Comparison of ENCODE assay signal across 18 cellular contexts in the genomic region with DNA sequence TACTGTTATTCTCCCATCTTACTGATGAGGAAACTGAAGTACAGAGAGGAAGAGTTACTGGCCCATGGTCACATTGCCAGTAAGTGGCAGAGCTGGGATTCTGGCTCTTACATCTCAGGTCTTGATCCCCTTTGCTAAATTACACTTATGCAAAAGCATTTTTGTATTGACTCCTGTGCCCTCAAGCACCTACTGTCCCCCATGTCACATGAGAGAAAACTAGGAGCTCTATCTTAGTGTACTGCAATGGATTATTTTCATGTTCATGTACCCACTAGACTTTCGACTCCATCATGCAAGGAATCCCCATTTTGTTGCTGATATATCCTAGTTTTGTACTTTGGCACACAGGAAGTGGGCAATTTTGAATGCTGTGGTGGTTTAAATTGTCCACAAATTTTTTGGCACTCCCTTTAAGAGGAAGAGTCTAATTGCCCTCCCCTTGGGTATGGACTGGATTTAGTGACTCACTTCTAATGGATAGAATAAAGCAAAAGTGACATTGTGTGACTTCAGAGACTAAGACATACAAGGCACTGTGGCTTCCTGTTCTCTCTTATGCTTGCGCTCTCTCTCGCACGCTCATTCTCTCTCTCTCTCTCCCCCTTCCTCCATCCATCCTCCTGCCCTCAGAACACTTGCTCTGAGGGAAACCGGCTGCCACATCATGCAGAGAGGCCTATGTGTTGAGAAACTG. TPM values are rescaled to one million over a fixed set of nuclear protein-coding genes. Genes with fewer than 3 reads are reported as not detected.
DNase-seq lines count a peak whose midpoint lies in the region; ATAC-seq, FAIRE-seq and TF ChIP-seq lines count a peak whose summit lies in the region.
"Had no signal": no experiment of that assay in that cellular context is flagged by ENCODE, and none has a peak within 500 bp of the region (broad histone marks: within the 10 kb centered on the region; RNA-seq: fewer than 3 reads in every experiment).

No MANE protein-coding gene starts in this region.

- H3K4me1 Mint-ChIP-seq in activated CD4-positive, alpha-beta T cell treated with anti-CD3 and anti-CD28 coated beads, Interleukin-2, amount 10 ng/mL, durations not matched to agents 7 days and 5 days = peaks cover 35% of the 10 kb centered on the region

- peaks cover 13% of the 10 kb centered on the region for H3K9me3 Mint-ChIP-seq in activated CD4-positive, alpha-beta T cell treated with anti-CD3 and anti-CD28 coated beads, Interleukin-2, amount 10 ng/mL, durations not matched to agents 7 days and 5 days

- FAIRE-seq in small intestine (lab: Jason Lieb, UNC) = no peak
- FAIRE-seq: D721Med, TTC549 had no signal

- H3K9me3 ChIP-seq in small intestine (ENCODE audit: control insufficient read depth, low read depth) (no peaks in the 10 kb centered on the region), heart right ventricle (no peaks in the 10 kb centered on the region)
- H3K9me3 ChIP-seq: SJCRH30 had no signal

- H3K4me3 ChIP-seq in small intestine (ENCODE audit: low read depth in 1 of 2, low read length in 2 of 2) (no peak overlapping the region), heart right ventricle (no peak overlapping the region)
- H3K4me3 ChIP-seq: SJCRH30 had no signal

- peak; percentile 9 for DNase-seq in activated CD4-positive, alpha-beta T cell treated with anti-CD3 and anti-CD28 coated beads, Interleukin-2, amount 10 ng/mL, durations not matched to agents 7 days and 5 days
- no peak for DNase-seq in activated CD4-positive, alpha-beta T cell treated with anti-CD3 and anti-CD28 coated beads for 1 hour
- DNase-seq in MV-4-11 (lab: John Stamatoyannopoulos, UW) = peak; percentile 58
- DNase-seq in activated naive CD4-positive, alpha-beta T cell treated with anti-CD3 and anti-CD28 coated beads, Interleukin-2, amount 50 U/mL, for 16 hours = peak; percentile 12
- peak; percentile 11 for DNase-seq in small intestine
- no peak for DNase-seq in heart right ventricle
- no peak for DNase-seq in COLO829 (ENCODE audit: low spot score)
- DNase-seq in activated effector memory CD4-positive, alpha-beta T cell treated with anti-CD3 and anti-CD28 coated beads, Interleukin-2, amount 50 U/mL, for 16 hours = no peak
- DNase-seq: ACHN, amygdala, foreskin fibroblast, NCI-H1436, NCI-H226, SJCRH30 had no signal

- TF ChIP-seq CTCF in heart right ventricle (IDR thresholded peaks at IDR 0.05) = no peak

- no peak overlapping the region for H3K4me3 Mint-ChIP-seq in activated CD4-positive, alpha-beta T cell treated with anti-CD3 and anti-CD28 coated beads, Interleukin-2, amount 10 ng/mL, durations not matched to agents 7 days and 5 days

- H3K27ac ChIP-seq in small intestine (ENCODE audit: low read depth in 1 of 2, low read length in 1 of 2) (no peak overlapping the region), heart right ventricle (no peak overlapping the region)
- H3K27ac ChIP-seq: parathyroid adenoma, SJCRH30 had no signal

- CTCF ChIA-PET in activated CD4-positive, alpha-beta T cell treated with anti-CD3 and anti-CD28 coated beads, Interleukin-2, amount 10 ng/mL, durations not matched to agents 7 days and 5 days (lab: Charles Lee) = interaction anchor here (5.5 kb wide), 1 partner anchor 8 kb away, joined by 22 read pairs; no protein-coding TSS in a partner anchor

- peaks cover 4% of the 10 kb centered on the region for H3K27me3 Mint-ChIP-seq in activated CD4-positive, alpha-beta T cell treated with anti-CD3 and anti-CD28 coated beads, Interleukin-2, amount 10 ng/mL, durations not matched to agents 7 days and 5 days

- POLR2A ChIA-PET in activated CD4-positive, alpha-beta T cell treated with anti-CD3 and anti-CD28 coated beads, Interleukin-2, amount 10 ng/mL, durations not matched to agents 7 days and 5 days (lab: Charles Lee) = no interaction called here

- no peak for ATAC-seq in heart right ventricle
- ATAC-seq: left lobe of liver had no signal

- no peaks in the 10 kb centered on the region for H3K27me3 ChIP-seq in small intestine (ENCODE audit: control insufficient read depth in 2 of 2, insufficient read depth in 2 of 2, low read length in 2 of 2)
- no peaks in the 10 kb centered on the region for H3K27me3 ChIP-seq in heart right ventricle
- H3K27me3 ChIP-seq: SJCRH30 had no signal

- peaks cover 0 to 3% of the 10 kb centered on the region in 2 donors for H3K4me1 ChIP-seq in small intestine (ENCODE audit: control insufficient read depth in 2 of 2, insufficient read depth in 1 of 2, low read depth in 1 of 2, low read length in 1 of 2)
- H3K4me1 ChIP-seq in heart right ventricle = peaks cover 0 to 22% (median 0%) of the 10 kb centered on the region in 9 donors
- H3K4me1 ChIP-seq: parathyroid adenoma, SJCRH30 had no signal

- H3K36me3 ChIP-seq in small intestine (ENCODE audit: control insufficient read depth in 2 of 2, insufficient read depth in 2 of 2, low read length in 2 of 2) (no peaks in the 10 kb centered on the region), heart right ventricle (peaks cover 0 to 9% (median 0%) of the 10 kb centered on the region in 9 donors)
- H3K36me3 ChIP-seq: SJCRH30 had no signal

- H3K36me3 Mint-ChIP-seq in activated CD4-positive, alpha-beta T cell treated with anti-CD3 and anti-CD28 coated beads, Interleukin-2, amount 10 ng/mL, durations not matched to agents 7 days and 5 days (ENCODE audit: low read depth) = peaks cover 19% of the 10 kb centered on the region

- 87 to 92% (median 90%) methylated on average over 5 of the region's 5 CpGs for WGBS in small intestine, 3 donors
- 95 to 98% methylated on average over 5 of the region's 5 CpGs for WGBS in heart right ventricle, 2 donors

- peak overlapping the region; percentile 72 for H3K27ac Mint-ChIP-seq in activated CD4-positive, alpha-beta T cell treated with anti-CD3 and anti-CD28 coated beads, Interleukin-2, amount 10 ng/mL, durations not matched to agents 7 days and 5 days

- intact Hi-C loops in heart right ventricle (cut with DNase I) = no loop called here

RNA-seq across cellular contexts. Expression of a gene that starts 43.5 kb away (rescaled TPM):
- total RNA-seq in activated CD4-positive, alpha-beta T cell treated with anti-CD3 and anti-CD28 coated beads, Interleukin-2, amount 10 ng/mL, durations not matched to agents 7 days and 5 days = 100 to 1,000 TPM; 198 to 212 TPM
- polyA plus RNA-seq in small intestine (10 to 100 TPM; 29.4 to 33.3 (median 31.9) TPM), heart right ventricle (10 to 100 TPM; 20.1 to 38.5 TPM)
- 100 to 1,000 TPM in 3 of 10 donors, 10 to 100 TPM in 7; 73.4 to 122 (median 84.4) TPM for total RNA-seq in heart right ventricle

Comparison
In these comparisons a context has a peak if more than half of its experiments do, and no peak if none do; other contexts are left out.
1. DNase-seq: peak in activated CD4-positive, alpha-beta T cell treated with anti-CD3 and anti-CD28 coated beads, Interleukin-2, amount 10 ng/mL, durations not matched to agents 7 days and 5 days (single experiment), MV-4-11 (single experiment), activated naive CD4-positive, alpha-beta T cell treated with anti-CD3 and anti-CD28 coated beads, Interleukin-2, amount 50 U/mL, for 16 hours (single experiment) and small intestine (single experiment); none in activated CD4-positive, alpha-beta T cell treated with anti-CD3 and anti-CD28 coated beads for 1 hour (single experiment), heart right ventricle (0 of 2), COLO829 (single experiment) and activated effector memory CD4-positive, alpha-beta T cell treated with anti-CD3 and anti-CD28 coated beads, Interleukin-2, amount 50 U/mL, for 16 hours (single experiment).